Comparison of ENCODE assay signal across 12 cellular contexts in the genomic region with DNA sequence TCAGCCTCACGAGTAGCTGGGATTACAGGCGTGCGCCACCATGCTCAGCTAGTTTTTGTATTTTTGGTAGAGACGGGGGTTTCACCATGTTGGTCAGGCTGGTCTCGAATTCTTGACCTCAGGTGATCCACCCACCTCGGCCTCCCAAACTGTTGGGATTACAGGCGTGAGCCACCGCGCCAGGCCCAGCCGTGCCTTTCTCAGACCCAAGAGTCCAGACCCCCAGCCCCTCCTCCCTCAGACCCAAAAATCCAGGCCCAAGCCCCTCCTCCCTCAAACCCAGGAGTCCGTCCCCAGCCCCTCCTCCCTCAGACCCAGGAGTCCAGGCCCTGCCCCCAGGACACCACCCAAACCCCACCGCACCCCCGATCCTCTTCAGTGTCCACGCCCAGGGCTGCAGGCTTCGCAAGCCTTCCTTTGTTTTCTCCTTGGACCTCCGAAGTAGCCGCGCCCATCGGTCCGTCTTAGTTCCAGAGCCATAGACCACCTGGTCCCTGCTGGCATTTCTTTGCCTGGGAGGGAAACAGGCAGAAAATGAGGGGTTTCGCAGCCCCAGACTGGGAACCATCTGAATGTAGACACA. TPM values are rescaled to one million over a fixed set of nuclear protein-coding genes. Genes with fewer than 3 reads are reported as not detected.
"Had no signal": no experiment of that assay in that cellular context is flagged by ENCODE, and none has a peak within 500 bp of the region (broad histone marks: within the 10 kb centered on the region; RNA-seq: fewer than 3 reads in every experiment).

No MANE protein-coding gene starts in this region.

- H3K36me3 Mint-ChIP-seq: activated naive CD8-positive, alpha-beta T cell had no signal

- H3K9me3 Mint-ChIP-seq: activated CD4-positive, alpha-beta T cell treated with anti-CD3 and anti-CD28 coated beads, Interleukin-2, amount 10 ng/mL, durations not matched to agents 7 days and 5 days; activated naive CD4-positive, alpha-beta T cell treated with anti-CD3 and anti-CD28 coated beads, Interleukin-2, amount 10 ng/mL, durations not matched to agents 7 days and 5 days; activated naive CD8-positive, alpha-beta T cell treated with anti-CD3 and anti-CD28 coated beads, Interleukin-2, amount 50 U/mL, for 24 hours; activated T-cell treated with anti-CD3 and anti-CD28 coated beads, Interleukin-2, amount 50 U/mL, for 24 hours had no signal

- H3K27ac ChIP-seq: SJCRH30, SK-N-MC had no signal

- H3K4me1 ChIP-seq: SJCRH30 had no signal

- H3K36me3 ChIP-seq: SJCRH30 had no signal

- H3K27me3 ChIP-seq: SJCRH30 had no signal

- H3K4me3 Mint-ChIP-seq: activated CD4-positive, alpha-beta T cell treated with anti-CD3 and anti-CD28 coated beads for 36 hours; activated CD4-positive, alpha-beta T cell treated with anti-CD3 and anti-CD28 coated beads, Interleukin-2, amount 10 ng/mL, durations not matched to agents 7 days and 5 days; activated CD8-positive, alpha-beta T cell treated with anti-CD3 and anti-CD28 coated beads, Interleukin-2, amount 10 ng/mL, durations not matched to agents 7 days and 5 days; activated naive CD4-positive, alpha-beta T cell treated with anti-CD3 and anti-CD28 coated beads, Interleukin-2, amount 10 ng/mL, durations not matched to agents 7 days and 5 days; activated naive CD8-positive, alpha-beta T cell; activated naive CD8-positive, alpha-beta T cell treated with anti-CD3 and anti-CD28 coated beads, Interleukin-2, amount 50 U/mL, for 24 hours; brain had no signal

- DNase-seq: NCI-H1417 treated with DMSO at 0.1 percent for 48 hours, NCI-H524 treated with DMSO at 0.1 percent for 48 hours had no signal

- H3K27me3 Mint-ChIP-seq: activated CD4-positive, alpha-beta T cell treated with anti-CD3 and anti-CD28 coated beads, Interleukin-2, amount 10 ng/mL, durations not matched to agents 7 days and 5 days; activated naive CD8-positive, alpha-beta T cell; brain had no signal

- H3K27ac Mint-ChIP-seq: activated CD4-positive, alpha-beta T cell treated with anti-CD3 and anti-CD28 coated beads for 36 hours; activated CD4-positive, alpha-beta T cell treated with anti-CD3 and anti-CD28 coated beads, Interleukin-2, amount 10 ng/mL, durations not matched to agents 7 days and 5 days; activated CD8-positive, alpha-beta T cell treated with anti-CD3 and anti-CD28 coated beads, Interleukin-2, amount 10 ng/mL, durations not matched to agents 7 days and 5 days; activated naive CD4-positive, alpha-beta T cell treated with anti-CD3 and anti-CD28 coated beads, Interleukin-2, amount 10 ng/mL, durations not matched to agents 7 days and 5 days; activated naive CD8-positive, alpha-beta T cell; activated naive CD8-positive, alpha-beta T cell treated with anti-CD3 and anti-CD28 coated beads, Interleukin-2, amount 50 U/mL, for 24 hours; activated T-cell treated with anti-CD3 and anti-CD28 coated beads, Interleukin-2, amount 50 U/mL, for 24 hours had no signal

- H3K4me3 ChIP-seq: SJCRH30, SK-N-MC had no signal

RNA-seq across cellular contexts. Expression of a gene that starts 3.7 kb away (rescaled TPM):
- total RNA-seq: SJCRH30 had no signal
